In genomic region chr11:119315139-119316016, GRCh38 we compare ENCODE assay signal across 1 cellular context.
TF ChIP-seq lines count a peak whose summit lies in the region.

No MANE protein-coding gene starts in this region.

TF ChIP-seq in GM23338, 12 proteins besides CTCF, POLR2A, EP300 and RAD21 (continued from another document):
- TF ChIP-seq ZNF462 (CRISPR knock-in tag; IDR thresholded peaks at IDR 0.05): no peak
TF ChIP-seq in GM23338: peak in this region for 1.
